ENCODE assay signal across 1 cellular context in the genomic region with DNA sequence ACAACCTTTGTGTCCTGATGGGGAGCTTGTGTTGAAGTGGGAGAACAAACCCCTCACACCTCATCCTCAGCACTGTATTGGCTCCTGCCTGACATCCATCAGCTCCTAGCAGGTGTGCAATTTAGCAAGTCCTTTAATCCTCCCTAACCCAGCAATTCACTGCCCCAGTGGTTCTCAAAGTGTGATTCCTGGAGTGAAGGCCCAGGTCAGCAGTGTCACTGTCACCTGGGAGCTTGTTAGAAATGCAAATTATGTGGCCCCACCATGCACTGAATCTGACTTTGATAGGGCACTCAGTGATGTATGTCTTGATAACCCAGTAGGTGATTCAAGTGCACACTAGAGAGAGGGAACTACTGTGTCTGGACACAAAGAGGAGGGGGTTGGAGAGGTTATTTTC.
TF ChIP-seq lines count a peak whose summit lies in the region.

No MANE protein-coding gene starts in this region.

TF ChIP-seq in HepG2, 621 proteins besides CTCF, POLR2A, EP300 and RAD21 (continued from another document):
- TF ChIP-seq ZUFSP (CRISPR knock-in tag; IDR thresholded peaks at IDR 0.05; ENCODE audit: borderline replicate concordance) (no peak), TGIF2 (CRISPR knock-in tag; IDR thresholded peaks at IDR 0.05) (no peak), ZFP62 (CRISPR knock-in tag; IDR thresholded peaks at IDR 0.05) (no peak), ZNF546 (CRISPR knock-in tag; conservative IDR thresholded peaks at IDR 0.05) (no peak), TBX3 (IDR thresholded peaks at IDR 0.05; ENCODE audit: borderline replicate concordance) (no peak)
